ENCODE assay signal across 6 cellular contexts in the genomic region with DNA sequence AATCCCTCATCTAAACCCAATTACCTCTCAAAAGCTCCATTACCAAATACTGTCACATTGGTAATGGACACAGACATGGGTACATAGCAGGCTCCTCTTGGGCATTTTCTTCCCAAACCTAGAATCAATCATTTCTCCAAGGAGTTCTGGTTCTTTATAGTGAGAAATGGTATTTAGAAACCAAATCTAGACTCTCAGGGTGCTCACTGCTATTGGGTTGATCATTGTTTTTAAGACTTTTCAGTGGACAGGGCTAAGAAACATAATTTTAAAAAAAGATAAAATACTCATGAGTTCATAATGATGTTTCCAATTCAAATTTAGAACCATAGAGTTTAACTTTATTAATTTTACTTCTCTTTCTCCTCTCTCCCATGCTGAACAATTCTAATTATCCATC.
"Had no signal": no experiment of that assay in that cellular context is flagged by ENCODE, and none has a peak within 500 bp of the region (broad histone marks: within the 10 kb centered on the region; RNA-seq: fewer than 3 reads in every experiment).

No MANE protein-coding gene starts in this region.

- DNase-seq: IMR-90, KBM-7, KG1 had no signal

- H3K4me3 ChIP-seq: K562 had no signal

- H3K27ac ChIP-seq: HL-60, KMS-11 had no signal
